Comparison of ENCODE assay signal across 1 cellular context in genomic region chr17:29079433-29079832, GRCh38.
TF ChIP-seq lines count a peak whose summit lies in the region.

No MANE protein-coding gene starts in this region.

TF ChIP-seq in HepG2, 621 proteins besides CTCF, POLR2A, EP300 and RAD21:
- TF ChIP-seq CREB1 (IDR thresholded peaks at IDR 0.05) (peak; percentile 64), CREB1 (CRISPR knock-in tag; IDR thresholded peaks at IDR 0.05) (no peak), GATAD2A (CRISPR knock-in tag; IDR thresholded peaks at IDR 0.05) (no peak), ATF3 (CRISPR knock-in tag; IDR thresholded peaks at IDR 0.05) (no peak), ZNF619 (CRISPR knock-in tag; IDR thresholded peaks at IDR 0.05) (no peak), RARA (CRISPR knock-in tag; IDR thresholded peaks at IDR 0.05) (no peak), ATF7 (IDR thresholded peaks at IDR 0.05) (peak; percentile 26; the same call in 1 of the 2 replicates), ATF7 (CRISPR knock-in tag; IDR thresholded peaks at IDR 0.05) (no peak)
- TF ChIP-seq, protein P1, sequence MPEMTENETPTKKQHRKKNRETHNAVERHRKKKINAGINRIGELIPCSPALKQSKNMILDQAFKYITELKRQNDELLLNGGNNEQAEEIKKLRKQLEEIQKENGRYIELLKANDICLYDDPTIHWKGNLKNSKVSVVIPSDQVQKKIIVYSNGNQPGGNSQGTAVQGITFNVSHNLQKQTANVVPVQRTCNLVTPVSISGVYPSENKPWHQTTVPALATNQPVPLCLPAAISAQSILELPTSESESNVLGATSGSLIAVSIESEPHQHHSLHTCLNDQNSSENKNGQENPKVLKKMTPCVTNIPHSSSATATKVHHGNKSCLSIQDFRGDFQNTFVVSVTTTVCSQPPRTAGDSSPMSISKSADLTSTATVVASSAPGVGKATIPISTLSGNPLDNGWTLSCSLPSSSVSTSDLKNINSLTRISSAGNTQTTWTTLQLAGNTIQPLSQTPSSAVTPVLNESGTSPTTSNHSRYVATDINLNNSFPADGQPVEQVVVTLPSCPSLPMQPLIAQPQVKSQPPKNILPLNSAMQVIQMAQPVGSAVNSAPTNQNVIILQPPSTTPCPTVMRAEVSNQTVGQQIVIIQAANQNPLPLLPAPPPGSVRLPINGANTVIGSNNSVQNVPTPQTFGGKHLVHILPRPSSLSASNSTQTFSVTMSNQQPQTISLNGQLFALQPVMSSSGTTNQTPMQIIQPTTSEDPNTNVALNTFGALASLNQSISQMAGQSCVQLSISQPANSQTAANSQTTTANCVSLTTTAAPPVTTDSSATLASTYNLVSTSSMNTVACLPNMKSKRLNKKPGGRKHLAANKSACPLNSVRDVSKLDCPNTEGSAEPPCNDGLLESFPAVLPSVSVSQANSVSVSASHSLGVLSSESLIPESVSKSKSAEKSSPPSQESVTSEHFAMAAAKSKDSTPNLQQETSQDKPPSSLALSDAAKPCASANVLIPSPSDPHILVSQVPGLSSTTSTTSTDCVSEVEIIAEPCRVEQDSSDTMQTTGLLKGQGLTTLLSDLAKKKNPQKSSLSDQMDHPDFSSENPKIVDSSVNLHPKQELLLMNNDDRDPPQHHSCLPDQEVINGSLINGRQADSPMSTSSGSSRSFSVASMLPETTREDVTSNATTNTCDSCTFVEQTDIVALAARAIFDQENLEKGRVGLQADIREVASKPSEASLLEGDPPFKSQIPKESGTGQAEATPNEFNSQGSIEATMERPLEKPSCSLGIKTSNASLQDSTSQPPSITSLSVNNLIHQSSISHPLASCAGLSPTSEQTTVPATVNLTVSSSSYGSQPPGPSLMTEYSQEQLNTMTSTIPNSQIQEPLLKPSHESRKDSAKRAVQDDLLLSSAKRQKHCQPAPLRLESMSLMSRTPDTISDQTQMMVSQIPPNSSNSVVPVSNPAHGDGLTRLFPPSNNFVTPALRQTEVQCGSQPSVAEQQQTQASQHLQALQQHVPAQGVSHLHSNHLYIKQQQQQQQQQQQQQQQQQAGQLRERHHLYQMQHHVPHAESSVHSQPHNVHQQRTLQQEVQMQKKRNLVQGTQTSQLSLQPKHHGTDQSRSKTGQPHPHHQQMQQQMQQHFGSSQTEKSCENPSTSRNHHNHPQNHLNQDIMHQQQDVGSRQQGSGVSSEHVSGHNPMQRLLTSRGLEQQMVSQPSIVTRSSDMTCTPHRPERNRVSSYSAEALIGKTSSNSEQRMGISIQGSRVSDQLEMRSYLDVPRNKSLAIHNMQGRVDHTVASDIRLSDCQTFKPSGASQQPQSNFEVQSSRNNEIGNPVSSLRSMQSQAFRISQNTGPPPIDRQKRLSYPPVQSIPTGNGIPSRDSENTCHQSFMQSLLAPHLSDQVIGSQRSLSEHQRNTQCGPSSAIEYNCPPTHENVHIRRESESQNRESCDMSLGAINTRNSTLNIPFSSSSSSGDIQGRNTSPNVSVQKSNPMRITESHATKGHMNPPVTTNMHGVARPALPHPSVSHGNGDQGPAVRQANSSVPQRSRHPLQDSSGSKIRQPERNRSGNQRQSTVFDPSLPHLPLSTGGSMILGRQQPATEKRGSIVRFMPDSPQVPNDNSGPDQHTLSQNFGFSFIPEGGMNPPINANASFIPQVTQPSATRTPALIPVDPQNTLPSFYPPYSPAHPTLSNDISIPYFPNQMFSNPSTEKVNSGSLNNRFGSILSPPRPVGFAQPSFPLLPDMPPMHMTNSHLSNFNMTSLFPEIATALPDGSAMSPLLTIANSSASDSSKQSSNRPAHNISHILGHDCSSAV (CRISPR knock-in tag; IDR thresholded peaks at IDR 0.05; ENCODE audit: borderline replicate concordance) = no peak
